ENCODE assay signal across 27 cellular contexts in the genomic region with DNA sequence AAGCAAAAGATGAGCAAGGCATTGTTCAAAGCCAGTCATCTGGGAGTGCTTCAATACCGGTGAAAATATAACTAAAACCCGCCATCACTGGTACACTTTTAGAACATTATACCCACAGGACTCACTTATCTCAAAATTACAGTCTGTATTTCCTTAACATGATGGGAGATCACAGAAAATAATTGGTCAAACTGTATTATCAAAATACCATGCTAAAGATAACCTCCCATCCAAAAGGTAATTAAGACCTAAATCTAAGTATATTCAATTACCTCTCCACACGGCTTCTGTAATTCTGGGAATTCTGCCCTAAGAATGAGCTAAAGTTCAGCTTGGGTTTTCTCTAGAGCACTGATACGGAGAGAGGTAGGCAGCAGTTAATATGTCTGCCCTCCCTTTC.
"Had no signal": no experiment of that assay in that cellular context is flagged by ENCODE, and none has a peak within 500 bp of the region (broad histone marks: within the 10 kb centered on the region; RNA-seq: fewer than 3 reads in every experiment).

No MANE protein-coding gene starts in this region.

- H3K4me3 Mint-ChIP-seq: activated CD4-positive, alpha-beta memory T cell treated with anti-CD3 and anti-CD28 coated beads for 36 hours; activated CD4-positive, alpha-beta T cell treated with anti-CD3 and anti-CD28 coated beads for 36 hours; activated CD4-positive, alpha-beta T cell treated with anti-CD3 and anti-CD28 coated beads, Interleukin-2, amount 10 ng/mL, durations not matched to agents 24 days and 14 days; activated CD8-positive, alpha-beta memory T cell treated with anti-CD3 and anti-CD28 coated beads, Interleukin-2, amount 10 ng/mL, durations not matched to agents 7 days and 5 days; activated CD8-positive, alpha-beta T cell treated with anti-CD3 and anti-CD28 coated beads, Interleukin-2, amount 10 ng/mL, durations not matched to agents 7 days and 5 days; activated naive CD4-positive, alpha-beta T cell treated with anti-CD3 and anti-CD28 coated beads, Interleukin-2, amount 10 ng/mL, durations not matched to agents 7 days and 5 days; activated naive CD8-positive, alpha-beta T cell treated with anti-CD3 and anti-CD28 coated beads, Interleukin-2, amount 10 ng/mL, durations not matched to agents 7 days and 5 days; activated T-cell treated with anti-CD3 and anti-CD28 coated beads, Interleukin-2, amount 50 U/mL, for 72 hours; central memory CD8-positive, alpha-beta T cell; dendritic cell treated with granulocyte-macrophage colony-stimulating factor and Interleukin-4, amounts not matched to agents 40 ng/mL and 50 ng/mL, for 4 days; endodermal cell had no signal

- H3K4me3 ChIP-seq: ascending aorta, coronary artery, dorsolateral prefrontal cortex, gastrocnemius medialis had no signal

- H3K4me1 Mint-ChIP-seq: activated CD4-positive, alpha-beta T cell treated with anti-CD3 and anti-CD28 coated beads for 36 hours; activated CD4-positive, alpha-beta T cell treated with anti-CD3 and anti-CD28 coated beads, Interleukin-2, amount 10 ng/mL, durations not matched to agents 24 days and 14 days; activated CD8-positive, alpha-beta memory T cell treated with anti-CD3 and anti-CD28 coated beads, Interleukin-2, amount 10 ng/mL, durations not matched to agents 7 days and 5 days; activated naive CD4-positive, alpha-beta T cell treated with anti-CD3 and anti-CD28 coated beads, Interleukin-2, amount 10 ng/mL, durations not matched to agents 7 days and 5 days; activated naive CD8-positive, alpha-beta T cell treated with anti-CD3 and anti-CD28 coated beads, Interleukin-2, amount 10 ng/mL, durations not matched to agents 7 days and 5 days; central memory CD8-positive, alpha-beta T cell; endodermal cell had no signal

- H3K27me3 ChIP-seq: ascending aorta, brain microvascular endothelial cell, foreskin keratinocyte, gastrocnemius medialis had no signal

- H3K27ac ChIP-seq: ascending aorta, brain microvascular endothelial cell, coronary artery, dorsolateral prefrontal cortex, foreskin keratinocyte, gastrocnemius medialis had no signal

- DNase-seq: activated CD4-positive, alpha-beta memory T cell treated with anti-CD3 and anti-CD28 coated beads for 36 hours; activated CD4-positive, alpha-beta T cell treated with anti-CD3 and anti-CD28 coated beads for 36 hours; activated CD4-positive, alpha-beta T cell treated with anti-CD3 and anti-CD28 coated beads, Interleukin-2, amount 10 ng/mL, durations not matched to agents 24 days and 14 days; activated CD4-positive, CD25-positive, alpha-beta regulatory T cell; activated CD4-positive, CD25-positive, alpha-beta regulatory T cell treated with anti-CD3 and anti-CD28 coated beads, Interleukin-2, amount 50 U/mL, for 72 hours; activated CD8-positive, alpha-beta memory T cell treated with anti-CD3 and anti-CD28 coated beads, Interleukin-2, amount 10 ng/mL, durations not matched to agents 7 days and 5 days; activated CD8-positive, alpha-beta memory T cell treated with anti-CD3 and anti-CD28 coated beads, Interleukin-2, amount 50 U/mL, for 4 hours; activated CD8-positive, alpha-beta T cell treated with anti-CD3 and anti-CD28 coated beads, Interleukin-2, amount 10 ng/mL, durations not matched to agents 7 days and 5 days; activated gamma-delta T cell; activated naive CD4-positive, alpha-beta T cell; activated naive CD4-positive, alpha-beta T cell treated with anti-CD3 and anti-CD28 coated beads, Interleukin-2, amount 10 ng/mL, durations not matched to agents 7 days and 5 days; activated naive CD8-positive, alpha-beta T cell treated with anti-CD3 and anti-CD28 coated beads, Interleukin-2, amount 10 ng/mL, durations not matched to agents 7 days and 5 days; activated T-cell treated with anti-CD3 and anti-CD28 coated beads, Interleukin-2, amount 50 U/mL, for 1 hour; activated T-cell treated with anti-CD3 and anti-CD28 coated beads, Interleukin-2, amount 50 U/mL, for 72 hours; brain microvascular endothelial cell; dorsolateral prefrontal cortex; effector memory CD4-positive, alpha-beta T cell; endodermal cell; foreskin keratinocyte; gastrocnemius medialis; T-helper 2 cell had no signal

- ATAC-seq: activated CD4-positive, alpha-beta T cell treated with anti-CD3 and anti-CD28 coated beads for 36 hours; activated CD8-positive, alpha-beta memory T cell treated with anti-CD3 and anti-CD28 coated beads, Interleukin-2, amount 10 ng/mL, durations not matched to agents 7 days and 5 days; activated CD8-positive, alpha-beta T cell treated with anti-CD3 and anti-CD28 coated beads, Interleukin-2, amount 10 ng/mL, durations not matched to agents 7 days and 5 days; activated naive CD4-positive, alpha-beta T cell treated with anti-CD3 and anti-CD28 coated beads, Interleukin-2, amount 50 U/mL, for 72 hours; activated T-cell treated with anti-CD3 and anti-CD28 coated beads, Interleukin-2, amount 50 U/mL, for 72 hours; esophagus mucosa; foreskin keratinocyte; gastrocnemius medialis had no signal

- H3K9me3 ChIP-seq: ascending aorta, gastrocnemius medialis had no signal

- H3K27me3 Mint-ChIP-seq: activated CD4-positive, alpha-beta T cell treated with anti-CD3 and anti-CD28 coated beads, Interleukin-2, amount 10 ng/mL, durations not matched to agents 24 days and 14 days; activated CD8-positive, alpha-beta memory T cell treated with anti-CD3 and anti-CD28 coated beads, Interleukin-2, amount 10 ng/mL, durations not matched to agents 7 days and 5 days; activated naive CD8-positive, alpha-beta T cell treated with anti-CD3 and anti-CD28 coated beads, Interleukin-2, amount 10 ng/mL, durations not matched to agents 7 days and 5 days; central memory CD8-positive, alpha-beta T cell; dendritic cell treated with granulocyte-macrophage colony-stimulating factor and Interleukin-4, amounts not matched to agents 40 ng/mL and 50 ng/mL, for 4 days had no signal

- H3K9me3 Mint-ChIP-seq: activated CD4-positive, alpha-beta memory T cell treated with anti-CD3 and anti-CD28 coated beads for 36 hours; activated CD4-positive, alpha-beta T cell treated with anti-CD3 and anti-CD28 coated beads, Interleukin-2, amount 10 ng/mL, durations not matched to agents 24 days and 14 days; activated naive CD4-positive, alpha-beta T cell treated with anti-CD3 and anti-CD28 coated beads, Interleukin-2, amount 10 ng/mL, durations not matched to agents 7 days and 5 days; activated naive CD4-positive, alpha-beta T cell treated with anti-CD3 and anti-CD28 coated beads, Interleukin-2, amount 50 U/mL, for 72 hours; activated naive CD8-positive, alpha-beta T cell treated with anti-CD3 and anti-CD28 coated beads, Interleukin-2, amount 10 ng/mL, durations not matched to agents 7 days and 5 days; activated T-cell treated with anti-CD3 and anti-CD28 coated beads, Interleukin-2, amount 50 U/mL, for 72 hours; central memory CD8-positive, alpha-beta T cell had no signal

- H3K36me3 ChIP-seq: ascending aorta, brain microvascular endothelial cell, gastrocnemius medialis had no signal

- H3K4me1 ChIP-seq: ascending aorta, foreskin keratinocyte, gastrocnemius medialis had no signal

- H3K36me3 Mint-ChIP-seq: activated CD4-positive, alpha-beta memory T cell treated with anti-CD3 and anti-CD28 coated beads for 36 hours; activated CD8-positive, alpha-beta memory T cell treated with anti-CD3 and anti-CD28 coated beads, Interleukin-2, amount 10 ng/mL, durations not matched to agents 7 days and 5 days; activated naive CD4-positive, alpha-beta T cell treated with anti-CD3 and anti-CD28 coated beads, Interleukin-2, amount 10 ng/mL, durations not matched to agents 7 days and 5 days; activated naive CD4-positive, alpha-beta T cell treated with anti-CD3 and anti-CD28 coated beads, Interleukin-2, amount 50 U/mL, for 72 hours; activated naive CD8-positive, alpha-beta T cell treated with anti-CD3 and anti-CD28 coated beads, Interleukin-2, amount 10 ng/mL, durations not matched to agents 7 days and 5 days had no signal

- H3K27ac Mint-ChIP-seq: activated CD4-positive, alpha-beta memory T cell treated with anti-CD3 and anti-CD28 coated beads for 36 hours; activated CD4-positive, alpha-beta T cell treated with anti-CD3 and anti-CD28 coated beads for 36 hours; activated CD4-positive, alpha-beta T cell treated with anti-CD3 and anti-CD28 coated beads, Interleukin-2, amount 10 ng/mL, durations not matched to agents 24 days and 14 days; activated CD8-positive, alpha-beta memory T cell treated with anti-CD3 and anti-CD28 coated beads, Interleukin-2, amount 10 ng/mL, durations not matched to agents 7 days and 5 days; activated CD8-positive, alpha-beta T cell treated with anti-CD3 and anti-CD28 coated beads, Interleukin-2, amount 10 ng/mL, durations not matched to agents 7 days and 5 days; activated naive CD4-positive, alpha-beta T cell treated with anti-CD3 and anti-CD28 coated beads, Interleukin-2, amount 10 ng/mL, durations not matched to agents 7 days and 5 days; activated naive CD4-positive, alpha-beta T cell treated with anti-CD3 and anti-CD28 coated beads, Interleukin-2, amount 50 U/mL, for 72 hours; activated naive CD8-positive, alpha-beta T cell treated with anti-CD3 and anti-CD28 coated beads, Interleukin-2, amount 10 ng/mL, durations not matched to agents 7 days and 5 days; activated T-cell treated with anti-CD3 and anti-CD28 coated beads, Interleukin-2, amount 50 U/mL, for 72 hours; dendritic cell treated with granulocyte-macrophage colony-stimulating factor and Interleukin-4, amounts not matched to agents 40 ng/mL and 50 ng/mL, for 4 days had no signal
